1 cellular context compared by ENCODE assay signal in the genomic region with DNA sequence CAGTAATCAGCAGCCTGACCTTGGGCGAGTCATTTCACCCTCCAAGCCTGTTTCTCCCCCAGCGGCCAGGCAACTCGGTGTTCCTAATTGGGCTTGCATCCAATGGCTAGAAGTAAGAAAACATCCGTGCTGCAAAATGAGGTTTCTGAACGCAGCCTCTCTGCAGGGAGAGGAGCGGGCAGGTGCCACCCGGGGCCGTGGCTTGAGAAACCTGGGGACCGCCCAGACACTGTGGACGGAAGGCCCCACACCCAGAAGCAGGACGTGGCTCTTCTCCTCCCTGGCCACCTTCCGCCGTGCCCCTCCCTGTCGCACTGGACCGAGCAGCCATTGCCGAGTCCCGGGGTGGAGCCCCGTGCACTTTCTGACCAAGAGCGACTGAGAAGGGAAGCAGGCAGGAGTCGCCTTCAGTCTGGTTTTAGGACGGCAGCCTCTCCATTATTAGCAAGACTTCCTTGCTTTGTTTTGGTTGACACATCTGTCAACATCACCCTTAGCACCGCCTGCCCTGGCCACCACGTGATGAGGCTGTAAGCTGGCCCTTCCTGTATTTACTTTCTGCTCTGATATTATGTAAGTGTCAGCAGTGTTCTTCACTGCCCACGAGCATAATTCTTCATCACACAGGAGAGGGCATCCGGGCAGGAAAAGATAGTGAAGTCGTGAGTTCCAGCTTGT.
TF ChIP-seq lines count a peak whose summit lies in the region.

No MANE protein-coding gene starts in this region.

TF ChIP-seq in HepG2, 621 proteins besides CTCF, POLR2A, EP300 and RAD21 (continues in another document):
- TF ChIP-seq SPEN (CRISPR knock-in tag; IDR thresholded peaks at IDR 0.05; ENCODE audit: low read depth) (no peak; the same call in 1 of the 2 replicates), ZNF234 (CRISPR knock-in tag; conservative IDR thresholded peaks at IDR 0.05) (no peak), ZNF619 (CRISPR knock-in tag; IDR thresholded peaks at IDR 0.05) (no peak), MYNN (CRISPR knock-in tag; IDR thresholded peaks at IDR 0.05; ENCODE audit: low read depth) (no peak; the same call in 1 of the 2 replicates), SIX1 (CRISPR knock-in tag; IDR thresholded peaks at IDR 0.05; ENCODE audit: borderline replicate concordance) (no peak), MED8 (CRISPR knock-in tag; IDR thresholded peaks at IDR 0.05; ENCODE audit: insufficient replicate concordance) (no peak), ZHX2 (IDR thresholded peaks at IDR 0.05; ENCODE audit: low read depth) (no peak), ZHX2 (CRISPR knock-in tag; IDR thresholded peaks at IDR 0.05; ENCODE audit: borderline replicate concordance) (no peak), YEATS4 (CRISPR knock-in tag; IDR thresholded peaks at IDR 0.05; ENCODE audit: borderline replicate concordance) (peak; percentile 55; the same call in 1 of the 2 replicates), ZNF124 (CRISPR knock-in tag; IDR thresholded peaks at IDR 0.05) (0 out of 2 replicates have a peak, but pooled peaks have one; percentile 13), PRPF4 (IDR thresholded peaks at IDR 0.05; ENCODE audit: low read depth, low read length, poor library complexity, severe bottlenecking) (no peak), ZNF672 (CRISPR knock-in tag; IDR thresholded peaks at IDR 0.05) (no peak), TBX3 (IDR thresholded peaks at IDR 0.05; ENCODE audit: borderline replicate concordance) (0 out of 2 replicates have a peak, but pooled peaks have one; percentile 3), ZNF510 (CRISPR knock-in tag; IDR thresholded peaks at IDR 0.05; ENCODE audit: low read depth) (no peak), GATAD1 (CRISPR knock-in tag; IDR thresholded peaks at IDR 0.05) (peak; percentile 74; the same call in 1 of the 2 replicates), NFKBIZ (CRISPR knock-in tag; IDR thresholded peaks at IDR 0.05) (peak; percentile 91), CEBPB (IDR thresholded peaks at IDR 0.05; ENCODE audit: borderline replicate concordance, low read depth, low read length) (peak; percentile 59; the same call in 1 of the 2 replicates), MNT (IDR thresholded peaks at IDR 0.05) (peak; percentile 97), HDAC2 (CRISPR knock-in tag; IDR thresholded peaks at IDR 0.05) (peak; percentile 80), ZNF264 (CRISPR knock-in tag; IDR thresholded peaks at IDR 0.05) (0 out of 2 replicates have a peak, but pooled peaks have one; percentile 16), BORCS8-MEF2B (CRISPR knock-in tag; IDR thresholded peaks at IDR 0.05) (peak; percentile 65; the same call in 1 of the 2 replicates), HNF4G (IDR thresholded peaks at IDR 0.05; ENCODE audit: borderline replicate concordance, low read depth, low read length) (no peak), HNF4G (CRISPR knock-in tag; IDR thresholded peaks at IDR 0.05; ENCODE audit: borderline replicate concordance, low read depth) (0 out of 2 replicates have a peak, but pooled peaks have one; percentile 14), TFDP1 (CRISPR knock-in tag; IDR thresholded peaks at IDR 0.05; ENCODE audit: borderline replicate concordance) (no peak), SOX13 (IDR thresholded peaks at IDR 0.05) (no peak; the same call in 1 of the 2 replicates), SOX13 (CRISPR knock-in tag; conservative IDR thresholded peaks at IDR 0.05 in 1 of 2, IDR thresholded peaks at IDR 0.05 in 1 of 2) (peak in 1 of 2 experiments; percentile 84; a peak in 2 of 4 replicates), TCF12 (IDR thresholded peaks at IDR 0.05) (no peak), TCF12 (CRISPR knock-in tag; IDR thresholded peaks at IDR 0.05) (no peak), GABPA (IDR thresholded peaks at IDR 0.05; ENCODE audit: low read depth, low read length) (no peak), GABPA (CRISPR knock-in tag; IDR thresholded peaks at IDR 0.05; ENCODE audit: low read depth) (peak; percentile 60; the same call in 1 of the 2 replicates), ZNF550 (CRISPR knock-in tag; IDR thresholded peaks at IDR 0.05; ENCODE audit: borderline replicate concordance) (peak; percentile 95; the same call in 1 of the 2 replicates), DBP (CRISPR knock-in tag; IDR thresholded peaks at IDR 0.05; ENCODE audit: not compliant biosample characterization) (peak; percentile 2)
- TF ChIP-seq, protein P1, sequence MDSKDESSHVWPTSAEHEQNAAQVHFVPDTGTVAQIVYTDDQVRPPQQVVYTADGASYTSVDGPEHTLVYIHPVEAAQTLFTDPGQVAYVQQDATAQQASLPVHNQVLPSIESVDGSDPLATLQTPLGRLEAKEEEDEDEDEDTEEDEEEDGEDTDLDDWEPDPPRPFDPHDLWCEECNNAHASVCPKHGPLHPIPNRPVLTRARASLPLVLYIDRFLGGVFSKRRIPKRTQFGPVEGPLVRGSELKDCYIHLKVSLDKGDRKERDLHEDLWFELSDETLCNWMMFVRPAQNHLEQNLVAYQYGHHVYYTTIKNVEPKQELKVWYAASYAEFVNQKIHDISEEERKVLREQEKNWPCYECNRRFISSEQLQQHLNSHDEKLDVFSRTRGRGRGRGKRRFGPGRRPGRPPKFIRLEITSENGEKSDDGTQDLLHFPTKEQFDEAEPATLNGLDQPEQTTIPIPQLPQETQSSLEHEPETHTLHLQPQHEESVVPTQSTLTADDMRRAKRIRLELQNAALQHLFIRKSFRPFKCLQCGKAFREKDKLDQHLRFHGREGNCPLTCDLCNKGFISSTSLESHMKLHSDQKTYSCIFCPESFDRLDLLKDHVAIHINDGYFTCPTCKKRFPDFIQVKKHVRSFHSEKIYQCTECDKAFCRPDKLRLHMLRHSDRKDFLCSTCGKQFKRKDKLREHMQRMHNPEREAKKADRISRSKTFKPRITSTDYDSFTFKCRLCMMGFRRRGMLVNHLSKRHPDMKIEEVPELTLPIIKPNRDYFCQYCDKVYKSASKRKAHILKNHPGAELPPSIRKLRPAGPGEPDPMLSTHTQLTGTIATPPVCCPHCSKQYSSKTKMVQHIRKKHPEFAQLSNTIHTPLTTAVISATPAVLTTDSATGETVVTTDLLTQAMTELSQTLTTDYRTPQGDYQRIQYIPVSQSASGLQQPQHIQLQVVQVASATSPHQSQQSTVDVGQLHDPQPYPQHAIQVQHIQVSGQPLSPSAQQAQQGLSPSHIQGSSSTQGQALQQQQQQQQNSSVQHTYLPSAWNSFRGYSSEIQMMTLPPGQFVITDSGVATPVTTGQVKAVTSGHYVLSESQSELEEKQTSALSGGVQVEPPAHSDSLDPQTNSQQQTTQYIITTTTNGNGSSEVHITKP (CRISPR knock-in tag; IDR thresholded peaks at IDR 0.05; ENCODE audit: low read depth) = no peak
- TF ChIP-seq, protein P2, sequence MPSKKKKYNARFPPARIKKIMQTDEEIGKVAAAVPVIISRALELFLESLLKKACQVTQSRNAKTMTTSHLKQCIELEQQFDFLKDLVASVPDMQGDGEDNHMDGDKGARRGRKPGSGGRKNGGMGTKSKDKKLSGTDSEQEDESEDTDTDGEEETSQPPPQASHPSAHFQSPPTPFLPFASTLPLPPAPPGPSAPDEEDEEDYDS (CRISPR knock-in tag; IDR thresholded peaks at IDR 0.05) = peak; percentile 76
- TF ChIP-seq, protein P3, sequence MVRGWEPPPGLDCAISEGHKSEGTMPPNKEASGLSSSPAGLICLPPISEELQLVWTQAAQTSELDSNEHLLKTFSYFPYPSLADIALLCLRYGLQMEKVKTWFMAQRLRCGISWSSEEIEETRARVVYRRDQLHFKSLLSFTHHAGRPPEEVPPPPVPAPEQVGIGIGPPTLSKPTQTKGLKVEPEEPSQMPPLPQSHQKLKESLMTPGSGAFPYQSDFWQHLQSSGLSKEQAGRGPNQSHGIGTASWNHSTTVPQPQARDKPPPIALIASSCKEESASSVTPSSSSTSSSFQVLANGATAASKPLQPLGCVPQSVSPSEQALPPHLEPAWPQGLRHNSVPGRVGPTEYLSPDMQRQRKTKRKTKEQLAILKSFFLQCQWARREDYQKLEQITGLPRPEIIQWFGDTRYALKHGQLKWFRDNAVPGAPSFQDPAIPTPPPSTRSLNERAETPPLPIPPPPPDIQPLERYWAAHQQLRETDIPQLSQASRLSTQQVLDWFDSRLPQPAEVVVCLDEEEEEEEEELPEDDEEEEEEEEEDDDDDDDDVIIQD (CRISPR knock-in tag; IDR thresholded peaks at IDR 0.05; ENCODE audit: low read depth) = no peak; the same call in 1 of the 2 replicates
- TF ChIP-seq, protein P4, sequence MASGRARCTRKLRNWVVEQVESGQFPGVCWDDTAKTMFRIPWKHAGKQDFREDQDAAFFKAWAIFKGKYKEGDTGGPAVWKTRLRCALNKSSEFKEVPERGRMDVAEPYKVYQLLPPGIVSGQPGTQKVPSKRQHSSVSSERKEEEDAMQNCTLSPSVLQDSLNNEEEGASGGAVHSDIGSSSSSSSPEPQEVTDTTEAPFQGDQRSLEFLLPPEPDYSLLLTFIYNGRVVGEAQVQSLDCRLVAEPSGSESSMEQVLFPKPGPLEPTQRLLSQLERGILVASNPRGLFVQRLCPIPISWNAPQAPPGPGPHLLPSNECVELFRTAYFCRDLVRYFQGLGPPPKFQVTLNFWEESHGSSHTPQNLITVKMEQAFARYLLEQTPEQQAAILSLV (CRISPR knock-in tag; IDR thresholded peaks at IDR 0.05; ENCODE audit: borderline replicate concordance) = peak; percentile 43; the same call in 1 of the 2 replicates
- TF ChIP-seq, protein P5, sequence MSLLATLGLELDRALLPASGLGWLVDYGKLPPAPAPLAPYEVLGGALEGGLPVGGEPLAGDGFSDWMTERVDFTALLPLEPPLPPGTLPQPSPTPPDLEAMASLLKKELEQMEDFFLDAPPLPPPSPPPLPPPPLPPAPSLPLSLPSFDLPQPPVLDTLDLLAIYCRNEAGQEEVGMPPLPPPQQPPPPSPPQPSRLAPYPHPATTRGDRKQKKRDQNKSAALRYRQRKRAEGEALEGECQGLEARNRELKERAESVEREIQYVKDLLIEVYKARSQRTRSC (CRISPR knock-in tag; IDR thresholded peaks at IDR 0.05; ENCODE audit: low read depth) = no peak
- TF ChIP-seq, protein P6, sequence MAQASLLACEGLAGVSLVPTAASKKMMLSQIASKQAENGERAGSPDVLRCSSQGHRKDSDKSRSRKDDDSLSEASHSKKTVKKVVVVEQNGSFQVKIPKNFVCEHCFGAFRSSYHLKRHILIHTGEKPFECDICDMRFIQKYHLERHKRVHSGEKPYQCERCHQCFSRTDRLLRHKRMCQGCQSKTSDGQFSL (CRISPR knock-in tag; IDR thresholded peaks at IDR 0.05) = no peak
